ENCODE assay signal across 8 cellular contexts in the genomic region with DNA sequence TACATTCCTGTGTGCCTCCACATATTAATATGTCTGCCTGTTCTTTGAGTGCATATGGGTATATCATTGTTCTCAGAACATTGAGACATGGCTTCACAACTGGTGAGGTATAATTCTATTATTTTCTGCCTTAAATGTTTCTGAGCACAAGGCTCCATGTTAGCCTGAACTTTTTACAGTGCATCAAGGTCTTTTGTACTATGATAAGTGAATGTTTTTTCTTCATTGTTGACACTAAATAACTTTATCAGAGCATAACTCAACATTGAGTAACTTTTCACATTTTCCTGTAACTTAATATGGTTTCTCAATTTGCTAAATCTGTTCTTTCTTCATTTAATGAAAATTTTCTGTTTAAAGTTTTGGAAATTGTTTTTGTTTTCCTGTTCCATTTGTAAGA.
"Had no signal": no experiment of that assay in that cellular context is flagged by ENCODE, and none has a peak within 500 bp of the region (broad histone marks: within the 10 kb centered on the region; RNA-seq: fewer than 3 reads in every experiment).

No MANE protein-coding gene starts in this region.

- H3K9ac ChIP-seq: KMS-11 had no signal

- H3K27ac ChIP-seq: HL-60, KMS-11 had no signal

- FAIRE-seq: HepG2, HTR-8/SVneo had no signal

- H3K4me2 ChIP-seq: KMS-11 had no signal

- ATAC-seq: HepG2 had no signal

- DNase-seq: IMR-90, Karpas-422, KBM-7, KG1 had no signal
